In the genomic region with DNA sequence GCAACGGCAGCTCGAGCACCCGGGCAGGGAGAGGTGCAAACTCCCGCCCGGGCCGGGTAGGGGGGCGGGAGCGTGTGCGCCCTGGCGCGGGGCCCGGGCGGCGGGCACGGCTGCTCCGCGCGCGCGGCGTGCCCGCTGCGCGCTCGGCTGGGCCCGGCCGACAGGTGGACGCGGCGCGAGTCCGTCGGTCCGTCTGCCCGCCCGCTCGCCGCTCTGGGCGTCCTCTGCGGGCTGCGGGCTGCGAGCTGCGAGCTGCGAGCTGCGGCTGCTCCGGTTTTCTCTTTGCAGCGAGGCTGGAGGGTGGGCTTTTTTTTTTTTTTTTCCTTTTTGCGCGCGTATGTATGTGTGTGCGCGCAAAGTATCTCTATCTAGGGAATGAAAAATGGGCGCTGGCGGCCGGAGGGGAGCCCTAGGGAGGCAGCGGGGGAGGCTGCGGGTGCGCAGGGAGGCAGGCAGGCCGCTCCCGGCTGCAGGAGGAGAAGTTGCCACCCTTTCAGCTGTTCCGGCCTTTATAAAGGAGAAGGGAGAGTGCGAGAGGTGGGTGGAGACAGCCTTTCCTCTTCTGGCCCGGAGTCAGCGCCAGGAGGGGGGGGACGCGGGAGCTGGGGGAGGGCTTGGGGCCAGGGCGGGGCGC, we compare ENCODE assay signal across 8 cellular contexts.
DNase-seq lines count a peak whose midpoint lies in the region; ATAC-seq, FAIRE-seq and TF ChIP-seq lines count a peak whose summit lies in the region.

A gene (minus strand): TSS at position 487 of the 634 bp plus-strand sequence. CDS start 1,019 bp downstream, outside the sequence.

- DNase-seq in NCI-H2196 (lab: John Stamatoyannopoulos, UW; ENCODE audit: unreplicated experiment) = peak; percentile 40
- DNase-seq in NCI-H2196 treated with DMSO at 0.1 percent for 48 hours (lab: John Stamatoyannopoulos, UW; ENCODE audit: unreplicated experiment) = no peak
- peak; percentile 65 for DNase-seq in RCC 7860 (ENCODE audit: low spot score)
- DNase-seq in epithelial cell of esophagus (ENCODE audit: low read depth) = peak; percentile 37

- no peaks in the 10 kb centered on the region for H3K9me3 ChIP-seq in muscle layer of duodenum (ENCODE audit: control insufficient read depth in 1 of 2, low read length in 2 of 2)

- H3K4me1 ChIP-seq in muscle layer of duodenum (ENCODE audit: control insufficient read depth in 1 of 2, insufficient read depth in 2 of 2, low read length in 2 of 2) = peaks cover 0 to 28% of the 10 kb centered on the region in 2 donors

- peaks cover 21% of the 10 kb centered on the region for H3K27me3 ChIP-seq in muscle layer of duodenum (ENCODE audit: low read depth, low read length)

- TF ChIP-seq CTCF in epithelial cell of esophagus (IDR thresholded peaks at IDR 0.05; ENCODE audit: insufficient read depth, low read depth, low read length, missing control alignments) = no peak

- ATAC-seq in GM18868 (IDR thresholded peaks at IDR 0.05; ENCODE audit: unreplicated experiment) = no peak
- no peak for ATAC-seq in HG03460 (IDR thresholded peaks at IDR 0.05; ENCODE audit: unreplicated experiment)
- no peak for ATAC-seq in HG03469 (IDR thresholded peaks at IDR 0.05; ENCODE audit: unreplicated experiment)

- no peak within 1 kb of the TSS for H3K27ac ChIP-seq in muscle layer of duodenum (ENCODE audit: low read length)

- no peak for FAIRE-seq in RCC 7860 (lab: Jason Lieb, UNC)

- no peaks in the 10 kb centered on the region for H3K36me3 ChIP-seq in muscle layer of duodenum (ENCODE audit: control insufficient read depth in 1 of 2, insufficient read depth in 2 of 2, low read length in 2 of 2)

- H3K4me3 ChIP-seq in epithelial cell of esophagus (ENCODE audit: low read length) (peak within 1 kb of the TSS; percentile 58), muscle layer of duodenum (ENCODE audit: low read depth in 1 of 2, low read length in 2 of 2) (peak within 1 kb of the TSS; percentile 30 to 73)
